In genomic region chr4:95129036-95129435, GRCh38 we compare ENCODE assay signal across 1 cellular context.
TF ChIP-seq lines count a peak whose summit lies in the region.

No MANE protein-coding gene starts in this region.

TF ChIP-seq in IMR-90, 13 proteins besides CTCF, POLR2A, EP300 and RAD21 (continued from another document):
- TF ChIP-seq ELK1 (IDR thresholded peaks at IDR 0.05; ENCODE audit: borderline replicate concordance, low read depth, low read length) (no peak), NFE2L2 (IDR thresholded peaks at IDR 0.05; ENCODE audit: low read depth, low read length) (no peak), BHLHE40 (IDR thresholded peaks at IDR 0.05; ENCODE audit: low read depth, low read length) (no peak), SMC3 (IDR thresholded peaks at IDR 0.05; ENCODE audit: low read depth, low read length) (no peak), CHD1 (IDR thresholded peaks at IDR 0.05; ENCODE audit: low read depth, low read length) (no peak), CEBPB (IDR thresholded peaks at IDR 0.05; ENCODE audit: low read depth, low read length) (no peak)
